In the genomic region with DNA sequence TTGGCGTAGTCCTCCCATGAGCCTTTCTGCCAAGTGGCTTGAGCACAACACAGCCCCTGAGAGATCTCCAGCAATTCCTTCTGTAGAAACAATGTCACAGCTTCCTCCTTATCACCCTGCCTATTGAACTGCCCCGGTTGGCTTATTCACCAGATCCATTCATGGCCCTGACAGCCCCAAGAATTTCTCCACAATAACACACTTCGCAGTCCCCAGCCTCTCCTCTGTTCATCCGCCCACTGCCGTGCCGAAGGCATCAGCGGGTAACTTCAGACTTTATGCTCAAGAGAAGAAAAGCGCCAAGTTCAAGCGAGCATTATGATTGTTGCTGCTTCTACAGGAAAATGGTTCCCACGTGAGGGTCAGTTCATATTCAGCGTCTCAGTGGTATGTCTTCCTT, we compare ENCODE assay signal across 18 cellular contexts.
"Had no signal": no experiment of that assay in that cellular context is flagged by ENCODE, and none has a peak within 500 bp of the region (broad histone marks: within the 10 kb centered on the region; RNA-seq: fewer than 3 reads in every experiment).

No MANE protein-coding gene starts in this region.

- DNase-seq: cortex of kidney; effector memory CD8-positive, alpha-beta T cell; erythroblast; head of caudate nucleus; kidney; left cardiac atrium; left lung; mesenchymal stem cell; mucosa of descending colon; naive B cell; sigmoid colon; stimulated activated CD4-positive, alpha-beta T cell treated with anti-CD3 and anti-CD28 coated beads, Interleukin-2, amount 100 ng/mL, for 24 hours; stimulated activated CD4-positive, alpha-beta T cell treated with anti-CD3 and anti-CD28 coated beads, Interleukin-4, amount 100 ng/mL, for 24 hours; stimulated activated naive CD4-positive, alpha-beta T cell treated with Interleukin-2 at 50 U/mL for 16 hours; upper lobe of left lung had no signal

- H3K4me1 ChIP-seq: left lung, parathyroid adenoma, sigmoid colon, upper lobe of left lung had no signal

- H3K27ac ChIP-seq: left lung, parathyroid adenoma, sigmoid colon had no signal

- ATAC-seq: effector memory CD8-positive, alpha-beta T cell; left lung; mucosa of descending colon; natural killer cell treated with Interleukin-12 subunit alpha and Interleukin-12 subunit beta and Interleukin-15 and Interleukin-18, amount 100 ng/mL, for 72 hours had no signal

- H3K36me3 ChIP-seq: left lung, sigmoid colon, upper lobe of left lung had no signal

- H3K4me3 ChIP-seq: hepatocyte, left lung, mucosa of descending colon, sigmoid colon, upper lobe of left lung had no signal

- H3K27me3 ChIP-seq: hepatocyte, left lung, sigmoid colon, upper lobe of left lung had no signal

- H3K9me3 ChIP-seq: left lung, mucosa of descending colon, sigmoid colon, upper lobe of left lung had no signal
